ENCODE assay signal across 1 cellular context in genomic region chr2:105593221-105593967, GRCh38.
TF ChIP-seq lines count a peak whose summit lies in the region.

No MANE protein-coding gene starts in this region.

TF ChIP-seq in HepG2, 621 proteins besides CTCF, POLR2A, EP300 and RAD21 (continued from another document):
- TF ChIP-seq, protein P1, sequence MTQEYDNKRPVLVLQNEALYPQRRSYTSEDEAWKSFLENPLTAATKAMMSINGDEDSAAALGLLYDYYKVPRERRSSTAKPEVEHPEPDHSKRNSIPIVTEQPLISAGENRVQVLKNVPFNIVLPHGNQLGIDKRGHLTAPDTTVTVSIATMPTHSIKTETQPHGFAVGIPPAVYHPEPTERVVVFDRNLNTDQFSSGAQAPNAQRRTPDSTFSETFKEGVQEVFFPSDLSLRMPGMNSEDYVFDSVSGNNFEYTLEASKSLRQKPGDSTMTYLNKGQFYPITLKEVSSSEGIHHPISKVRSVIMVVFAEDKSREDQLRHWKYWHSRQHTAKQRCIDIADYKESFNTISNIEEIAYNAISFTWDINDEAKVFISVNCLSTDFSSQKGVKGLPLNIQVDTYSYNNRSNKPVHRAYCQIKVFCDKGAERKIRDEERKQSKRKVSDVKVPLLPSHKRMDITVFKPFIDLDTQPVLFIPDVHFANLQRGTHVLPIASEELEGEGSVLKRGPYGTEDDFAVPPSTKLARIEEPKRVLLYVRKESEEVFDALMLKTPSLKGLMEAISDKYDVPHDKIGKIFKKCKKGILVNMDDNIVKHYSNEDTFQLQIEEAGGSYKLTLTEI (CRISPR knock-in tag; conservative IDR thresholded peaks at IDR 0.05), result no peak
- TF ChIP-seq, protein P2, sequence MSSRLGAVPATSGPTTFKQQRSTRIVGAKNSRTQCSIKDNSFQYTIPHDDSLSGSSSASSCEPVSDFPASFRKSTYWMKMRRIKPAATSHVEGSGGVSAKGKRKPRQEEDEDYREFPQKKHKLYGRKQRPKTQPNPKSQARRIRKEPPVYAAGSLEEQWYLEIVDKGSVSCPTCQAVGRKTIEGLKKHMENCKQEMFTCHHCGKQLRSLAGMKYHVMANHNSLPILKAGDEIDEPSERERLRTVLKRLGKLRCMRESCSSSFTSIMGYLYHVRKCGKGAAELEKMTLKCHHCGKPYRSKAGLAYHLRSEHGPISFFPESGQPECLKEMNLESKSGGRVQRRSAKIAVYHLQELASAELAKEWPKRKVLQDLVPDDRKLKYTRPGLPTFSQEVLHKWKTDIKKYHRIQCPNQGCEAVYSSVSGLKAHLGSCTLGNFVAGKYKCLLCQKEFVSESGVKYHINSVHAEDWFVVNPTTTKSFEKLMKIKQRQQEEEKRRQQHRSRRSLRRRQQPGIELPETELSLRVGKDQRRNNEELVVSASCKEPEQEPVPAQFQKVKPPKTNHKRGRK (CRISPR knock-in tag; IDR thresholded peaks at IDR 0.05), result no peak
- TF ChIP-seq IRF2 (CRISPR knock-in tag; IDR thresholded peaks at IDR 0.05) (no peak), NFKBIZ (CRISPR knock-in tag; IDR thresholded peaks at IDR 0.05) (no peak), ZNF260 (CRISPR knock-in tag; IDR thresholded peaks at IDR 0.05; ENCODE audit: borderline replicate concordance, low read depth) (no peak)
